7 cellular contexts compared by ENCODE assay signal in the genomic region with DNA sequence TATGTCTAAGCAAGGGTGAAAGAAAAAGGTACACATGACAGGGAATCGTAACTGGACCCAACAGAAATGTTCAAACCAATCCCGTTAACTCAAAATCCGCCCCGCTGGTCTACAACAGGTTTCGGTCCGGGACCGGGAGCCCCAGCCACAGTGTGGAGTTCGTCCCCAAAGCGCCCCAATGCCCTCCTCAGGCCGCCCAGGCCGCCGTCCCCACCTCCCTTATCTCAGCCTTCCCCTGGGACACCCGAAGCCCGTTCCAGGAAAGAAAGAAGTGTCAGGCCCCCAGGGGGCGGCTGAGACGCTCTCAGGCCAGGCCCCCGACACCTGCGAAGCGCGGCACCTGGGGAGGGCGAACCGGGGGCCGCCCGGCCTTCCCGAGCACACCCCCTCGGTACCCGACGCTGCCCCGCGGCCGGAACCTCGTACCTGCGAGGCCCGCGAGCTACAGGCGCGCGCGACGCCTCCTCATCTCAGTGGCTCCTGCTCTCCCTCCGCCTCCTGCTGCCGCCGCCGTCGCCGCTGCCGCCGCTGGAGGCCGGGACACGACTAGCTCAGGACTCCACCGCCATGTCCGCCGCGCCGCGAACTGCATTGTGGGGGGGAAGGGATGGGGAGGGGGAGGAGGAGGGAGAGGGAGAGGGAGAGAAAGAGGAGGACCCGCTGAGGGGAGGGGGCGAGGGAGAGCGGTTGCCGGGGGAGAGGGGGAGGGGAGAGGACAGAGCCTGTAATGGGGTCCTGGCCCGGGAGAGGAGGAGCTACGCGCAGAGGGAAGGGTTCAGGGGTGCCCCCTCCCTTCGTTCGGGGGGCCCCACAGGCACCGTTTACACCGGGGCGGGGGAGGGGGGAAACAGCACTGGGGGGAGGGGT. TPM values are rescaled to one million over a fixed set of nuclear protein-coding genes. Genes with fewer than 3 reads are reported as not detected.
DNase-seq lines count a peak whose midpoint lies in the region; ATAC-seq and TF ChIP-seq lines count a peak whose summit lies in the region.

A gene with protein sequence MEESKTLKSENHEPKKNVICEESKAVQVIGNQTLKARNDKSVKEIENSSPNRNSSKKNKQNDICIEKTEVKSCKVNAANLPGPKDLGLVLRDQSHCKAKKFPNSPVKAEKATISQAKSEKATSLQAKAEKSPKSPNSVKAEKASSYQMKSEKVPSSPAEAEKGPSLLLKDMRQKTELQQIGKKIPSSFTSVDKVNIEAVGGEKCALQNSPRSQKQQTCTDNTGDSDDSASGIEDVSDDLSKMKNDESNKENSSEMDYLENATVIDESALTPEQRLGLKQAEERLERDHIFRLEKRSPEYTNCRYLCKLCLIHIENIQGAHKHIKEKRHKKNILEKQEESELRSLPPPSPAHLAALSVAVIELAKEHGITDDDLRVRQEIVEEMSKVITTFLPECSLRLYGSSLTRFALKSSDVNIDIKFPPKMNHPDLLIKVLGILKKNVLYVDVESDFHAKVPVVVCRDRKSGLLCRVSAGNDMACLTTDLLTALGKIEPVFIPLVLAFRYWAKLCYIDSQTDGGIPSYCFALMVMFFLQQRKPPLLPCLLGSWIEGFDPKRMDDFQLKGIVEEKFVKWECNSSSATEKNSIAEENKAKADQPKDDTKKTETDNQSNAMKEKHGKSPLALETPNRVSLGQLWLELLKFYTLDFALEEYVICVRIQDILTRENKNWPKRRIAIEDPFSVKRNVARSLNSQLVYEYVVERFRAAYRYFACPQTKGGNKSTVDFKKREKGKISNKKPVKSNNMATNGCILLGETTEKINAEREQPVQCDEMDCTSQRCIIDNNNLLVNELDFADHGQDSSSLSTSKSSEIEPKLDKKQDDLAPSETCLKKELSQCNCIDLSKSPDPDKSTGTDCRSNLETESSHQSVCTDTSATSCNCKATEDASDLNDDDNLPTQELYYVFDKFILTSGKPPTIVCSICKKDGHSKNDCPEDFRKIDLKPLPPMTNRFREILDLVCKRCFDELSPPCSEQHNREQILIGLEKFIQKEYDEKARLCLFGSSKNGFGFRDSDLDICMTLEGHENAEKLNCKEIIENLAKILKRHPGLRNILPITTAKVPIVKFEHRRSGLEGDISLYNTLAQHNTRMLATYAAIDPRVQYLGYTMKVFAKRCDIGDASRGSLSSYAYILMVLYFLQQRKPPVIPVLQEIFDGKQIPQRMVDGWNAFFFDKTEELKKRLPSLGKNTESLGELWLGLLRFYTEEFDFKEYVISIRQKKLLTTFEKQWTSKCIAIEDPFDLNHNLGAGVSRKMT (N-terminal part only) (minus strand): TSS at position 588 of the 867 bp plus-strand sequence. CDS start 26,812 bp downstream, outside the sequence.

- H3K27ac Mint-ChIP-seq in activated B cell treated with CpG ODN at 0.5 μM for 24 hours = peak within 1 kb of the TSS; percentile 83

- CTCF ChIA-PET in activated B cell treated with CpG ODN at 0.5 μM for 24 hours (lab: Charles Lee) = interaction anchor here (1.6 to 1.7 kb wide), 3 partner anchors 41 to 113 kb away, joined by 4 to 6 read pairs (median 5); a partner anchor contains a TSS

- H3K4me1 Mint-ChIP-seq in activated B cell treated with CpG ODN at 0.5 μM for 24 hours = peaks cover 39% of the 10 kb centered on the region

- ATAC-seq in GM18502 (IDR thresholded peaks at IDR 0.05; ENCODE audit: poor library complexity, unreplicated experiment) (peak; percentile 46), HG03025 (IDR thresholded peaks at IDR 0.05; ENCODE audit: low FRiP score, unreplicated experiment) (peak; percentile 49), activated B cell treated with CpG ODN at 0.5 μM for 24 hours (ENCODE audit: low read depth) (peak; percentile 53)

- DNase-seq in NCI-H2171 treated with DMSO at 0.1 percent for 48 hours (lab: John Stamatoyannopoulos, UW) (peak; percentile 91), activated B cell treated with CpG ODN at 0.5 μM for 24 hours (peak; percentile 74), islet precursor cell (peak; percentile 97)
- peak; percentile 71 for DNase-seq in central memory CD4-positive, alpha-beta T cell
- DNase-seq in stimulated activated CD4-positive, alpha-beta T cell treated with anti-CD3 and anti-CD28 coated beads, Interleukin-12 subunit alpha, Interleukin-12 subunit beta, amount 100 ng/mL, for 24 hours (ENCODE audit: low read depth in 2 of 2) = peak; percentile 57 to 64

- H3K9me3 Mint-ChIP-seq in activated B cell treated with CpG ODN at 0.5 μM for 24 hours = no peaks in the 10 kb centered on the region

- POLR2A ChIA-PET in activated B cell treated with CpG ODN at 0.5 μM for 24 hours (lab: Charles Lee) = interaction anchor here (0.5 to 3.0 kb wide), 47 partner anchors 8 to 1496 kb away, joined by 3 to 163 read pairs (median 6); a partner anchor contains a TSS

- no peaks in the 10 kb centered on the region for H3K27me3 Mint-ChIP-seq in activated B cell treated with CpG ODN at 0.5 μM for 24 hours

- intact Hi-C loops in activated B cell treated with CpG ODN at 0.5 μM for 24 hours (cut with micrococcal nuclease) = loop anchor here (1.0 to 10.0 kb wide), 7 partner anchors 20 to 772 kb away; a partner anchor contains a TSS

- no peak within 1 kb of the TSS for H3K4me3 Mint-ChIP-seq in activated B cell treated with CpG ODN at 0.5 μM for 24 hours

- TF ChIP-seq CTCF in activated B cell treated with CpG ODN at 0.5 μM for 24 hours (IDR thresholded peaks at IDR 0.05) = no peak

- peaks cover 2% of the 10 kb centered on the region for H3K36me3 Mint-ChIP-seq in activated B cell treated with CpG ODN at 0.5 μM for 24 hours (ENCODE audit: low read depth)

RNA-seq across cellular contexts. Expression of the gene that starts here (rescaled TPM):
- total RNA-seq in activated B cell treated with CpG ODN at 0.5 μM for 24 hours = 143 and 158 TPM in 2 replicates

Comparison
In these comparisons a context has a peak if more than half of its experiments do, and no peak if none do; other contexts are left out.
1. Peak in every context shown above with its lines: DNase-seq and ATAC-seq.